ENCODE assay signal across 20 cellular contexts in genomic region chr6:109672827-109673226, GRCh38.
"Had no signal": no experiment of that assay in that cellular context is flagged by ENCODE, and none has a peak within 500 bp of the region (broad histone marks: within the 10 kb centered on the region; RNA-seq: fewer than 3 reads in every experiment).

No MANE protein-coding gene starts in this region.

- H3K4me3 Mint-ChIP-seq: IgD-negative memory B cell had no signal

- H3K27me3 Mint-ChIP-seq: IgD-negative memory B cell had no signal

- DNase-seq: Kasumi-1, MM.1S, NCI-H1092 treated with DMSO at 0.1 percent for 48 hours, NCI-H1436, NCI-H187, NCI-H2029, NCI-H2081 treated with DMSO at 0.1 percent for 48 hours, NCI-H2171, NCI-H446, NCI-H510A, NCI-H524 treated with DMSO at 0.1 percent for 48 hours, NCI-H69, NCI-H774, Right ventricle myocardium superior, RPMI8226, SIG-M5, SK-N-SH, SW 1271 had no signal

- ATAC-seq: K562 had no signal
